In the genomic region with DNA sequence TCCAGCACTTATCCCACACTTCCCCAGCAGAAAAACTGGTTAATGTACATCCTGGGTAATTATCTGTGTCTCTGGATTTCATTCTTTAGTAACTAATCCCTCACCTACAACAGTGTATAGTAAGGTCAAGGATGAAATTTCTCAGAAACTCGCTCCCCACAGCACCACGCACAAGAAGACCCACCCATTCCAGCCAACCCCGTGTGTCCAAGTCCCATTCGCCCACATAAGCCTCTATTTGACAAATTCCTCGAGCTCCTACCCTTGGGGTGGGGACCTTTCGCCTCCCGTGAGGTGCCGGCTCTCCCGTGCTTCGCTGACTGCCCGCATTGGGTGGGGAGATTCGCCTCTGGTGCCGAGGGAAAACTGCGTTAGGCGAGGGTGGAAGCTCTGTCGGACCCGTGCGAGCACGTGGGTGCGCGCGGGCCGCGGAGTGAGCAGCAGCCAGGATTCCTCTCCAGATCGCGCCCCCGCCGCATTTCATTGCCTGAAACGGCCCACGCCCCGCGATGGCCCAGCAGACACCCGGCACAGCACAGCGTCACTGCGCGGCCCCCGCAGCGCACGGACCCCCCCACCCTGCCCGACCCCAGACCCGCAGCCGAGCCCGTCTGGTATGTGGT, we compare ENCODE assay signal across 1 cellular context.
TF ChIP-seq lines count a peak whose summit lies in the region.

No MANE protein-coding gene starts in this region.

TF ChIP-seq in GM23338, 12 proteins besides CTCF, POLR2A, EP300 and RAD21 (continued from another document):
- no peak for TF ChIP-seq ZNF462 (CRISPR knock-in tag; IDR thresholded peaks at IDR 0.05)
- TF ChIP-seq NANOG (IDR thresholded peaks at IDR 0.05; ENCODE audit: borderline replicate concordance) = no peak
- no peak for TF ChIP-seq EZH2phosphoT487 (IDR thresholded peaks at IDR 0.05; ENCODE audit: unreplicated experiment)
- no peak for TF ChIP-seq STAT1 (IDR thresholded peaks at IDR 0.05; ENCODE audit: unreplicated experiment)
- TF ChIP-seq ZNF114 (CRISPR knock-in tag; IDR thresholded peaks at IDR 0.05) = no peak
- no peak for TF ChIP-seq REST (IDR thresholded peaks at IDR 0.05; ENCODE audit: unreplicated experiment)
- TF ChIP-seq, protein P1, sequence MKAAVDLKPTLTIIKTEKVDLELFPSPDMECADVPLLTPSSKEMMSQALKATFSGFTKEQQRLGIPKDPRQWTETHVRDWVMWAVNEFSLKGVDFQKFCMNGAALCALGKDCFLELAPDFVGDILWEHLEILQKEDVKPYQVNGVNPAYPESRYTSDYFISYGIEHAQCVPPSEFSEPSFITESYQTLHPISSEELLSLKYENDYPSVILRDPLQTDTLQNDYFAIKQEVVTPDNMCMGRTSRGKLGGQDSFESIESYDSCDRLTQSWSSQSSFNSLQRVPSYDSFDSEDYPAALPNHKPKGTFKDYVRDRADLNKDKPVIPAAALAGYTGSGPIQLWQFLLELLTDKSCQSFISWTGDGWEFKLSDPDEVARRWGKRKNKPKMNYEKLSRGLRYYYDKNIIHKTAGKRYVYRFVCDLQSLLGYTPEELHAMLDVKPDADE (IDR thresholded peaks at IDR 0.05) = no peak
